19 cellular contexts compared by ENCODE assay signal in the genomic region with DNA sequence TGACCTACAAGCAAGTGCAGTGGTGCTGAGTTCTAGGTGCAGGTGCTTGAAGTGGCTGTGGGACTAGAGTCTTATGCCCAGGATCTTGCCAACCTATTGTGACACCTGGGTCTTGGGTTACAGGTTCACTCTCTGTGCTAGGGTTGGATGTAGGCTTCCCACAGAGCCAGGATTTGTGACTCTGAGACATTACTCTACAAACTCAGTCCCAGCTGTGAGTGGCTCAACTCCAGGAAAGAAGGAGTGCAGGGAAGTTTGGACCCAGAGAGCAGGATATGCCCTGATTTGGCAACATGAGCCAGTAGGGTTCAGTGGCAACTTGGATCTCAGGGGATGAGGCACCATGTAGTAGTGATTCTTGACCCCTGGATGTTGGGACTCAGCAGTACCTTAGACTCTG.
"Had no signal": no experiment of that assay in that cellular context is flagged by ENCODE, and none has a peak within 500 bp of the region (broad histone marks: within the 10 kb centered on the region; RNA-seq: fewer than 3 reads in every experiment).

No MANE protein-coding gene starts in this region.

- H3K36me3 ChIP-seq: ovary, prostate gland, spleen, suprapubic skin, transverse colon, uterus had no signal

- H3K4me3 ChIP-seq: ovary, prostate gland, spleen, suprapubic skin, transverse colon, uterus had no signal

- H3K4me3 Mint-ChIP-seq: activated naive CD4-positive, alpha-beta T cell treated with anti-CD3 and anti-CD28 coated beads for 36 hours; activated naive CD8-positive, alpha-beta T cell treated with anti-CD3 and anti-CD28 coated beads, Interleukin-2, amount 10 ng/mL, durations not matched to agents 7 days and 5 days; mesothelial cell of epicardium; natural killer cell; stimulated activated naive CD8-positive, alpha-beta T cell treated with anti-CD3 and anti-CD28 coated beads, Interleukin-15, Interleukin-2, amounts not matched to agents 100 ng/mL and 50 ng/mL, for 24 hours; T-helper 2 cell treated with Interferon-gamma antibody and Interleukin-4, amounts not matched to agents 5 μg/mL and 100 μg/mL, for 36 hours had no signal

- H3K9me3 Mint-ChIP-seq: activated naive CD4-positive, alpha-beta T cell treated with anti-CD3 and anti-CD28 coated beads for 36 hours; mesothelial cell of epicardium; natural killer cell; stimulated activated naive CD8-positive, alpha-beta T cell treated with anti-CD3 and anti-CD28 coated beads, Interleukin-15, Interleukin-2, amounts not matched to agents 100 ng/mL and 50 ng/mL, for 24 hours; T-helper 2 cell treated with Interferon-gamma antibody and Interleukin-4, amounts not matched to agents 5 μg/mL and 100 μg/mL, for 36 hours had no signal

- DNase-seq: activated CD4-positive, alpha-beta T cell treated with anti-CD3 and anti-CD28 coated beads for 1 hour; activated CD8-positive, alpha-beta memory T cell treated with anti-CD3 and anti-CD28 coated beads, Interleukin-2, amount 50 U/mL, for 48 hours; activated naive CD4-positive, alpha-beta T cell treated with anti-CD3 and anti-CD28 coated beads for 36 hours; activated naive CD8-positive, alpha-beta T cell treated with anti-CD3 and anti-CD28 coated beads, Interleukin-2, amount 10 ng/mL, durations not matched to agents 7 days and 5 days; activated T-cell treated with anti-CD3 and anti-CD28 coated beads, Interleukin-2, amount 50 U/mL, for 48 hours; amniotic stem cell; foreskin fibroblast; kidney; natural killer cell; ovary; spleen; stimulated activated CD4-positive, alpha-beta T cell treated with anti-CD3 and anti-CD28 coated beads, Interleukin-4, amount 100 ng/mL, for 24 hours; transverse colon; uterus had no signal

- H3K27me3 Mint-ChIP-seq: activated naive CD8-positive, alpha-beta T cell treated with anti-CD3 and anti-CD28 coated beads, Interleukin-2, amount 10 ng/mL, durations not matched to agents 7 days and 5 days; stimulated activated naive CD8-positive, alpha-beta T cell treated with anti-CD3 and anti-CD28 coated beads, Interleukin-15, Interleukin-2, amounts not matched to agents 100 ng/mL and 50 ng/mL, for 24 hours had no signal

- H3K27ac Mint-ChIP-seq: activated naive CD4-positive, alpha-beta T cell treated with anti-CD3 and anti-CD28 coated beads for 36 hours; activated naive CD8-positive, alpha-beta T cell treated with anti-CD3 and anti-CD28 coated beads, Interleukin-2, amount 10 ng/mL, durations not matched to agents 7 days and 5 days; natural killer cell; stimulated activated naive CD8-positive, alpha-beta T cell treated with anti-CD3 and anti-CD28 coated beads, Interleukin-15, Interleukin-2, amounts not matched to agents 100 ng/mL and 50 ng/mL, for 24 hours; T-helper 2 cell treated with Interferon-gamma antibody and Interleukin-4, amounts not matched to agents 5 μg/mL and 100 μg/mL, for 36 hours had no signal

- H3K27me3 ChIP-seq: ovary, spleen, suprapubic skin, transverse colon, uterus had no signal

- H3K27ac ChIP-seq: ovary, prostate gland, spleen, suprapubic skin, transverse colon, uterus had no signal

- H3K36me3 Mint-ChIP-seq: natural killer cell had no signal

- ATAC-seq: natural killer cell had no signal

- H3K9me3 ChIP-seq: ovary, prostate gland, spleen, suprapubic skin, transverse colon, uterus had no signal

- H3K4me1 ChIP-seq: prostate gland, suprapubic skin had no signal
